In genomic region chr15:40163657-40164416, GRCh38 we compare ENCODE assay signal across 13 cellular contexts. TPM values are rescaled to one million over a fixed set of nuclear protein-coding genes. Genes with fewer than 3 reads are reported as not detected.
DNase-seq lines count a peak whose midpoint lies in the region; ATAC-seq lines count a peak whose summit lies in the region.
"Had no signal": no experiment of that assay in that cellular context is flagged by ENCODE, and none has a peak within 500 bp of the region (broad histone marks: within the 10 kb centered on the region; RNA-seq: fewer than 3 reads in every experiment).

No MANE protein-coding gene starts in this region.

- no peak overlapping the region for H4K8ac ChIP-seq in trophoblast cell (ENCODE audit: low read depth, low read length)

- H3K23ac ChIP-seq in trophoblast cell (ENCODE audit: low read length), result no peak overlapping the region

- H3K9me3 ChIP-seq in MG63 (no peaks in the 10 kb centered on the region), trophoblast cell (ENCODE audit: insufficient read depth, low read depth, low read length) (no peaks in the 10 kb centered on the region)

- DNase-seq in activated CD4-positive, alpha-beta T cell treated with anti-CD3 and anti-CD28 coated beads for 36 hours, result no peak
- DNase-seq in activated CD4-positive, alpha-beta T cell treated with anti-CD3 and anti-CD28 coated beads for 4 hours, result no peak
- DNase-seq in MG63 (no peak), trophoblast cell (no peak), COLO668 (lab: John Stamatoyannopoulos, UW; ENCODE audit: unreplicated experiment) (no peak)
- DNase-seq in activated T-helper 1 cell treated with anti-CD3 and anti-CD28 coated beads, Interleukin-12 subunit alpha, Interleukin-12 subunit beta, Interleukin-2, Interleukin-4 antibody, amounts not matched to agents 30 ng/mL and 10 ng/mL and 1 ng/mL, durations not matched to agents 14 hours and 24 hours and 36 hours (ENCODE audit: low spot score), result no peak
- no peak for DNase-seq in activated naive CD4-positive, alpha-beta T cell treated with anti-CD3 and anti-CD28 coated beads, Interleukin-2, amount 50 U/mL, for 16 hours
- DNase-seq: 8988T; activated CD4-positive, CD25-positive, alpha-beta regulatory T cell; activated T-cell treated with anti-CD3 and anti-CD28 coated beads, Interleukin-2, amount 50 U/mL, for 48 hours; mesenchymal stem cell had no signal

- H2BK5ac ChIP-seq in trophoblast cell (ENCODE audit: low read depth, low read length, poor library complexity), result no peak overlapping the region

- H3K9ac ChIP-seq in trophoblast cell (ENCODE audit: low read length), result no peak overlapping the region

- CTCF ChIA-PET in activated CD4-positive, alpha-beta T cell treated with anti-CD3 and anti-CD28 coated beads for 36 hours (lab: Charles Lee), result interaction anchor here (1.0 to 4.3 kb wide), 5 partner anchors 54 to 120 kb away, joined by 3 to 34 read pairs (median 4); no protein-coding TSS in a partner anchor

- H3K9me3 Mint-ChIP-seq in activated CD4-positive, alpha-beta T cell treated with anti-CD3 and anti-CD28 coated beads for 36 hours (ENCODE audit: low read depth), result no peaks in the 10 kb centered on the region
- no peaks in the 10 kb centered on the region for H3K9me3 Mint-ChIP-seq in activated T-helper 1 cell treated with anti-CD3 and anti-CD28 coated beads, Interleukin-12 subunit alpha, Interleukin-12 subunit beta, Interleukin-2, Interleukin-4 antibody, amounts not matched to agents 30 ng/mL and 10 ng/mL and 1 ng/mL, durations not matched to agents 14 hours and 24 hours and 36 hours

- no peak overlapping the region for H3K4me3 Mint-ChIP-seq in activated CD4-positive, alpha-beta T cell treated with anti-CD3 and anti-CD28 coated beads for 36 hours
- H3K4me3 Mint-ChIP-seq in activated T-helper 1 cell treated with anti-CD3 and anti-CD28 coated beads, Interleukin-12 subunit alpha, Interleukin-12 subunit beta, Interleukin-2, Interleukin-4 antibody, amounts not matched to agents 30 ng/mL and 10 ng/mL and 1 ng/mL, durations not matched to agents 14 hours and 24 hours and 36 hours, result peak overlapping the region; percentile 73

- H3K4me3 ChIP-seq in MG63, result peak overlapping the region; percentile 88
- H3K4me3 ChIP-seq in trophoblast cell (ENCODE audit: low read depth, low read length), result no peak overlapping the region
- H3K4me3 ChIP-seq: skin epidermis had no signal

- no peaks in the 10 kb centered on the region for H3K27me3 Mint-ChIP-seq in activated CD4-positive, alpha-beta T cell treated with anti-CD3 and anti-CD28 coated beads for 36 hours
- no peaks in the 10 kb centered on the region for H3K27me3 Mint-ChIP-seq in activated T-helper 1 cell treated with anti-CD3 and anti-CD28 coated beads, Interleukin-12 subunit alpha, Interleukin-12 subunit beta, Interleukin-2, Interleukin-4 antibody, amounts not matched to agents 30 ng/mL and 10 ng/mL and 1 ng/mL, durations not matched to agents 14 hours and 24 hours and 36 hours (ENCODE audit: insufficient read depth)

- peaks cover 44% of the 10 kb centered on the region for H3K36me3 Mint-ChIP-seq in activated CD4-positive, alpha-beta T cell treated with anti-CD3 and anti-CD28 coated beads for 36 hours (ENCODE audit: low read depth)
- H3K36me3 Mint-ChIP-seq in activated T-helper 1 cell treated with anti-CD3 and anti-CD28 coated beads, Interleukin-12 subunit alpha, Interleukin-12 subunit beta, Interleukin-2, Interleukin-4 antibody, amounts not matched to agents 30 ng/mL and 10 ng/mL and 1 ng/mL, durations not matched to agents 14 hours and 24 hours and 36 hours (ENCODE audit: low read depth), result peaks cover 24% of the 10 kb centered on the region

- no peak overlapping the region for H3K18ac ChIP-seq in trophoblast cell (ENCODE audit: low read length)

- no peak overlapping the region for H2BK12ac ChIP-seq in trophoblast cell (ENCODE audit: low read length)

- peak overlapping the region; percentile 21 for H3K4ac ChIP-seq in trophoblast cell (ENCODE audit: low read depth, low read length)

- peaks cover 8% of the 10 kb centered on the region for H3K79me2 ChIP-seq in trophoblast cell (ENCODE audit: control insufficient read depth, insufficient read depth, low read length, poor library complexity)

- no peak overlapping the region for H2BK120ac ChIP-seq in trophoblast cell (ENCODE audit: insufficient read depth, low read length, poor library complexity)

- H3K4me1 ChIP-seq in trophoblast cell (ENCODE audit: control insufficient read depth in 1 of 2, insufficient read depth in 2 of 2, low read length in 2 of 2), result peaks cover 0 to 7% of the 10 kb centered on the region in 2 experiments

- no peak overlapping the region for H2AFZ ChIP-seq in trophoblast cell (ENCODE audit: insufficient read depth, low read length, poor library complexity)

- peak overlapping the region; percentile 60 for H3K27ac Mint-ChIP-seq in activated CD4-positive, alpha-beta T cell treated with anti-CD3 and anti-CD28 coated beads for 36 hours
- peak overlapping the region; percentile 88 for H3K27ac Mint-ChIP-seq in activated T-helper 1 cell treated with anti-CD3 and anti-CD28 coated beads, Interleukin-12 subunit alpha, Interleukin-12 subunit beta, Interleukin-2, Interleukin-4 antibody, amounts not matched to agents 30 ng/mL and 10 ng/mL and 1 ng/mL, durations not matched to agents 14 hours and 24 hours and 36 hours

- H3K79me1 ChIP-seq in trophoblast cell (ENCODE audit: low read length), result peaks cover 4% of the 10 kb centered on the region

- H4K12ac ChIP-seq in trophoblast cell (ENCODE audit: low read depth, low read length), result no peak overlapping the region

- no peak for ATAC-seq in activated CD4-positive, alpha-beta T cell treated with anti-CD3 and anti-CD28 coated beads for 36 hours
- no peak for ATAC-seq in GM18909 (IDR thresholded peaks at IDR 0.05; ENCODE audit: poor library complexity, unreplicated experiment)

- H3K27me3 ChIP-seq in MG63 (no peaks in the 10 kb centered on the region), trophoblast cell (ENCODE audit: insufficient read depth, low read length) (no peaks in the 10 kb centered on the region)

- H3K36me3 ChIP-seq in MG63 (peaks cover 55% of the 10 kb centered on the region), trophoblast cell (ENCODE audit: control insufficient read depth in 1 of 2, insufficient read depth in 2 of 2, low read length in 2 of 2) (peaks cover 4 to 8% of the 10 kb centered on the region in 2 experiments)

- peaks cover 8% of the 10 kb centered on the region for H3K4me1 Mint-ChIP-seq in activated CD4-positive, alpha-beta T cell treated with anti-CD3 and anti-CD28 coated beads for 36 hours
- H3K4me1 Mint-ChIP-seq in activated T-helper 1 cell treated with anti-CD3 and anti-CD28 coated beads, Interleukin-12 subunit alpha, Interleukin-12 subunit beta, Interleukin-2, Interleukin-4 antibody, amounts not matched to agents 30 ng/mL and 10 ng/mL and 1 ng/mL, durations not matched to agents 14 hours and 24 hours and 36 hours (ENCODE audit: low read depth), result peaks cover 16% of the 10 kb centered on the region

- intact Hi-C loops in activated CD4-positive, alpha-beta T cell treated with anti-CD3 and anti-CD28 coated beads for 36 hours (cut with DNase I, micrococcal nuclease), result no loop called here
- intact Hi-C loops in activated T-helper 1 cell treated with anti-CD3 and anti-CD28 coated beads, Interleukin-12 subunit alpha, Interleukin-12 subunit beta, Interleukin-2, Interleukin-4 antibody, amounts not matched to agents 30 ng/mL and 10 ng/mL and 1 ng/mL, durations not matched to agents 14 hours and 24 hours and 36 hours (cut with micrococcal nuclease), result loop anchor here (2.0 to 5.0 kb wide), 3 partner anchors 33 to 381 kb away; partner anchors contain the start of genes EIF2AK4 and FSIP1

- no peak overlapping the region for H4K91ac ChIP-seq in trophoblast cell (ENCODE audit: low read depth, low read length)

- POLR2A ChIA-PET in activated CD4-positive, alpha-beta T cell treated with anti-CD3 and anti-CD28 coated beads for 36 hours (lab: Charles Lee), result interaction anchor here (0.6 to 0.9 kb wide), 3 partner anchors 10 to 117 kb away, joined by 3 to 6 read pairs (median 4); no protein-coding TSS in a partner anchor

- no CpG with 5 or more reads among the region's 12 CpGs for WGBS in trophoblast cell (ENCODE audit: extremely low coverage, insufficient coverage, insufficient read length)

- H3K14ac ChIP-seq in trophoblast cell (ENCODE audit: low read length), result no peak overlapping the region

- H3K4me2 ChIP-seq in trophoblast cell (ENCODE audit: low read length), result no peak overlapping the region

- H3K27ac ChIP-seq in trophoblast cell (ENCODE audit: low read depth, low read length), result no peak overlapping the region

- no peak overlapping the region for H2AK5ac ChIP-seq in trophoblast cell (ENCODE audit: low read length)

RNA-seq across cellular contexts. Expression of gene BUB1B, which starts 3.0 kb away (rescaled TPM):
- total RNA-seq in activated CD4-positive, alpha-beta T cell treated with anti-CD3 and anti-CD28 coated beads for 36 hours, result 10 to 100 TPM; 95.3 to 99.5 TPM
- 49.2 and 55.0 TPM in 2 replicates for total RNA-seq in MG63 (2014; rRNA removed; shearing (Covaris generic); ENCODE audit: low replicate concordance)
- 71.0 and 76.1 TPM in 2 replicates for total RNA-seq in activated T-helper 1 cell treated with anti-CD3 and anti-CD28 coated beads, Interleukin-12 subunit alpha, Interleukin-12 subunit beta, Interleukin-2, Interleukin-4 antibody, amounts not matched to agents 30 ng/mL and 10 ng/mL and 1 ng/mL, durations not matched to agents 14 hours and 24 hours and 36 hours
- 22.5 and 26.1 TPM in 2 replicates for polyA plus RNA-seq in trophoblast cell (2013)

RNA-seq across cellular contexts. Expression of gene BMF, which starts 55.2 kb away (rescaled TPM):
- 1 to 10 TPM; 7.6 to 8.4 TPM for total RNA-seq in activated CD4-positive, alpha-beta T cell treated with anti-CD3 and anti-CD28 coated beads for 36 hours
- total RNA-seq in MG63 (2014; rRNA removed; shearing (Covaris generic); ENCODE audit: low replicate concordance), result 0.20 TPM in 1 of 2 replicates, not detected in the other
- 10.1 and 16.5 TPM in 2 replicates for total RNA-seq in activated T-helper 1 cell treated with anti-CD3 and anti-CD28 coated beads, Interleukin-12 subunit alpha, Interleukin-12 subunit beta, Interleukin-2, Interleukin-4 antibody, amounts not matched to agents 30 ng/mL and 10 ng/mL and 1 ng/mL, durations not matched to agents 14 hours and 24 hours and 36 hours
- polyA plus RNA-seq in trophoblast cell (2013), result 20.8 and 22.5 TPM in 2 replicates
